Comparison of ENCODE assay signal across 9 cellular contexts in the genomic region with DNA sequence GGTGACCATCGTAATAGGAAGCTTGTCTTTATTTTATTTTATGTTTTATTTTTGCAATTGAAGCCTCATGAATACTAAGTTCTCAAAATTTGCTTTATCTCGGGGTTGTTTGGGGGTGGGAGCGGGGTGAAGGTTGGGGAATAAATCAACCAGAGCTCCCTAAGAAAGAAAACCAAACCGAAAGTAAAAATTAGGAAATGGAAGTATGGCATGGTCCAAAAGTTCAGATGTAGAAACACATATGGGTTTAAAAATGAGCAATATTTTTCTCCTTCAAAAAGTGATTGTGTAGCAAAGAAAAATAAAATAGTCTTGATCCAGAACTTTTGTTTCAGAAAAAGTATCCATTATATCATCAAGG.
A peak's percentile ranks its signal among the peaks of the same experiment; 100 is the strongest.
DNase-seq lines count a peak whose midpoint lies in the region; ATAC-seq and TF ChIP-seq lines count a peak whose summit lies in the region.
"Had no signal": no experiment of that assay in that cellular context is flagged by ENCODE, and none has a peak within 500 bp of the region (broad histone marks: within the 10 kb centered on the region; RNA-seq: fewer than 3 reads in every experiment).

No MANE protein-coding gene starts in this region.

- H3K9me3 Mint-ChIP-seq in CD14-positive monocyte = no peaks in the 10 kb centered on the region
- no peaks in the 10 kb centered on the region for H3K9me3 Mint-ChIP-seq in nephron progenitor cell

- no peak overlapping the region for H3K4me2 ChIP-seq in trophoblast cell (ENCODE audit: low read length)

- H3K27me3 Mint-ChIP-seq in CD14-positive monocyte (ENCODE audit: low read depth in 3 of 3) = peaks cover 0 to 2% (median 0%) of the 10 kb centered on the region in 3 donors
- no peaks in the 10 kb centered on the region for H3K27me3 Mint-ChIP-seq in nephron progenitor cell (ENCODE audit: low read depth, poor library complexity)

- no peak for TF ChIP-seq CTCF in CD14-positive monocyte (IDR thresholded peaks at IDR 0.05)
- no peak for TF ChIP-seq CTCF in RWPE2 (IDR thresholded peaks at IDR 0.05; ENCODE audit: poor library complexity, severe bottlenecking)
- no peak for TF ChIP-seq CTCF in heart left ventricle (IDR thresholded peaks at IDR 0.05)
- TF ChIP-seq CTCF in nephron progenitor cell (IDR thresholded peaks at IDR 0.05) = no peak

- no peak for TF ChIP-seq POLR2A in heart left ventricle (IDR thresholded peaks at IDR 0.05)

- H3K9me3 ChIP-seq in RWPE2 (ENCODE audit: severe bottlenecking) (no peaks in the 10 kb centered on the region), heart left ventricle (no peaks in the 10 kb centered on the region), trophoblast cell (ENCODE audit: insufficient read depth, low read depth, low read length) (no peaks in the 10 kb centered on the region)

- peak overlapping the region; percentile 70 to 90 for H3K4me3 Mint-ChIP-seq in CD14-positive monocyte
- no peak overlapping the region for H3K4me3 Mint-ChIP-seq in nephron progenitor cell
- H3K4me3 Mint-ChIP-seq: activated T-helper 1 cell treated with anti-CD3 and anti-CD28 coated beads, Interleukin-12 subunit alpha, Interleukin-12 subunit beta, Interleukin-2, Interleukin-4 antibody, amounts not matched to agents 30 ng/mL and 10 ng/mL and 1 ng/mL, durations not matched to agents 14 hours and 24 hours and 36 hours had no signal

- DNase-seq in CD14-positive monocyte (ENCODE audit: low spot score) (no peak), RWPE2 (ENCODE audit: low spot score) (no peak), heart left ventricle (no peak), trophoblast cell (no peak), cerebellar nuclear complex (lab: John Stamatoyannopoulos, UW) (no peak), nephron progenitor cell (no peak), NCI-H146 treated with DMSO at 0.1 percent for 48 hours (lab: John Stamatoyannopoulos, UW; ENCODE audit: unreplicated experiment) (no peak)

- no peaks in the 10 kb centered on the region for H3K79me2 ChIP-seq in trophoblast cell (ENCODE audit: control insufficient read depth, insufficient read depth, low read length, poor library complexity)

- no peaks in the 10 kb centered on the region for H3K36me3 Mint-ChIP-seq in CD14-positive monocyte
- H3K36me3 Mint-ChIP-seq in nephron progenitor cell (ENCODE audit: low read depth) = no peaks in the 10 kb centered on the region

- no peak overlapping the region for H2AFZ ChIP-seq in trophoblast cell (ENCODE audit: insufficient read depth, low read length, poor library complexity)

- H2AK5ac ChIP-seq in trophoblast cell (ENCODE audit: low read length) = no peak overlapping the region

- H3K27ac Mint-ChIP-seq in CD14-positive monocyte = peak overlapping the region; percentile 91 to 99 (median 97)
- H3K27ac Mint-ChIP-seq in nephron progenitor cell = no peak overlapping the region
- H3K27ac Mint-ChIP-seq: activated T-helper 1 cell treated with anti-CD3 and anti-CD28 coated beads, Interleukin-12 subunit alpha, Interleukin-12 subunit beta, Interleukin-2, Interleukin-4 antibody, amounts not matched to agents 30 ng/mL and 10 ng/mL and 1 ng/mL, durations not matched to agents 14 hours and 24 hours and 36 hours had no signal

- H3K18ac ChIP-seq in trophoblast cell (ENCODE audit: low read length) = no peak overlapping the region

- H3K27ac ChIP-seq in RWPE2 (ENCODE audit: poor library complexity, severe bottlenecking) (peak overlapping the region; percentile 86), heart left ventricle (peak overlapping the region; percentile 31 to 87 (median 65)), trophoblast cell (ENCODE audit: low read depth, low read length) (peak overlapping the region; percentile 86)

- no peak overlapping the region for H3K14ac ChIP-seq in trophoblast cell (ENCODE audit: low read length)

- H3K4me3 ChIP-seq in RWPE2 (ENCODE audit: severe bottlenecking) (no peak overlapping the region), heart left ventricle (peak overlapping the region in 10 of 12 donors; percentile 10 to 46 (median 34)), trophoblast cell (ENCODE audit: low read depth, low read length) (no peak overlapping the region)

- intact Hi-C loops in CD14-positive monocyte (cut with micrococcal nuclease) = no loop called here
- intact Hi-C loops in heart left ventricle (cut with DNase I) = no loop called here

- 53 to 68% (median 65%) methylated on average over 4 of the region's 4 CpGs for WGBS in heart left ventricle, 4 donors
- no CpG with 5 or more reads among the region's 4 CpGs for WGBS in trophoblast cell (ENCODE audit: extremely low coverage, insufficient coverage, insufficient read length)

- no peak overlapping the region for H4K12ac ChIP-seq in trophoblast cell (ENCODE audit: low read depth, low read length)

- H2BK5ac ChIP-seq in trophoblast cell (ENCODE audit: low read depth, low read length, poor library complexity) = no peak overlapping the region

- no peaks in the 10 kb centered on the region for H3K36me3 ChIP-seq in RWPE2 (ENCODE audit: low read depth)
- no peaks in the 10 kb centered on the region for H3K36me3 ChIP-seq in heart left ventricle
- H3K36me3 ChIP-seq in trophoblast cell (ENCODE audit: control insufficient read depth in 1 of 2, insufficient read depth in 2 of 2, low read length in 2 of 2) = peaks cover 0 to 1% of the 10 kb centered on the region in 2 experiments

- no peaks in the 10 kb centered on the region for H3K27me3 ChIP-seq in RWPE2 (ENCODE audit: insufficient read depth, poor library complexity, severe bottlenecking)
- H3K27me3 ChIP-seq in heart left ventricle = no peaks in the 10 kb centered on the region
- no peaks in the 10 kb centered on the region for H3K27me3 ChIP-seq in trophoblast cell (ENCODE audit: insufficient read depth, low read length)

- no peak overlapping the region for H3K4ac ChIP-seq in trophoblast cell (ENCODE audit: low read depth, low read length)

- no peak overlapping the region for H4K91ac ChIP-seq in trophoblast cell (ENCODE audit: low read depth, low read length)

- H3K9ac ChIP-seq in trophoblast cell (ENCODE audit: low read length) = no peak overlapping the region

- no peak overlapping the region for H3K23ac ChIP-seq in trophoblast cell (ENCODE audit: low read length)

- ATAC-seq in RWPE2 (ENCODE audit: low read depth) (no peak), heart left ventricle (peak in 2 of 4 donors; percentile 29 to 47), HG03342 (IDR thresholded peaks at IDR 0.05; ENCODE audit: unreplicated experiment) (no peak)

- no peak overlapping the region for H2BK12ac ChIP-seq in trophoblast cell (ENCODE audit: low read length)

- H3K4me1 ChIP-seq in RWPE2 (ENCODE audit: insufficient read depth, poor library complexity, severe bottlenecking) (peaks cover 16% of the 10 kb centered on the region), heart left ventricle (peaks cover 0 to 26% (median 0%) of the 10 kb centered on the region in 12 donors), trophoblast cell (ENCODE audit: control insufficient read depth in 1 of 2, insufficient read depth in 2 of 2, low read length in 2 of 2) (peaks cover 2 to 3% of the 10 kb centered on the region in 2 experiments)

- H3K4me1 Mint-ChIP-seq in CD14-positive monocyte = peaks cover 29% of the 10 kb centered on the region
- H3K4me1 Mint-ChIP-seq in nephron progenitor cell = peaks cover 9% of the 10 kb centered on the region

- H4K8ac ChIP-seq in trophoblast cell (ENCODE audit: low read depth, low read length) = no peak overlapping the region

- H3K79me1 ChIP-seq in trophoblast cell (ENCODE audit: low read length) = peaks cover 7% of the 10 kb centered on the region

- H2BK120ac ChIP-seq in trophoblast cell (ENCODE audit: insufficient read depth, low read length, poor library complexity) = no peak overlapping the region

Comparison
In these comparisons a context has a peak if more than half of its experiments do, and no peak if none do; other contexts are left out.
1. H3K4me3 ChIP-seq: peak in heart left ventricle (10 of 12); none in RWPE2 (single experiment) and trophoblast cell (single experiment).
2. Peak in every context shown above with its lines, with median percentiles within 50 percentile points of each other: H3K27ac ChIP-seq.